8 cellular contexts compared by ENCODE assay signal in the genomic region with DNA sequence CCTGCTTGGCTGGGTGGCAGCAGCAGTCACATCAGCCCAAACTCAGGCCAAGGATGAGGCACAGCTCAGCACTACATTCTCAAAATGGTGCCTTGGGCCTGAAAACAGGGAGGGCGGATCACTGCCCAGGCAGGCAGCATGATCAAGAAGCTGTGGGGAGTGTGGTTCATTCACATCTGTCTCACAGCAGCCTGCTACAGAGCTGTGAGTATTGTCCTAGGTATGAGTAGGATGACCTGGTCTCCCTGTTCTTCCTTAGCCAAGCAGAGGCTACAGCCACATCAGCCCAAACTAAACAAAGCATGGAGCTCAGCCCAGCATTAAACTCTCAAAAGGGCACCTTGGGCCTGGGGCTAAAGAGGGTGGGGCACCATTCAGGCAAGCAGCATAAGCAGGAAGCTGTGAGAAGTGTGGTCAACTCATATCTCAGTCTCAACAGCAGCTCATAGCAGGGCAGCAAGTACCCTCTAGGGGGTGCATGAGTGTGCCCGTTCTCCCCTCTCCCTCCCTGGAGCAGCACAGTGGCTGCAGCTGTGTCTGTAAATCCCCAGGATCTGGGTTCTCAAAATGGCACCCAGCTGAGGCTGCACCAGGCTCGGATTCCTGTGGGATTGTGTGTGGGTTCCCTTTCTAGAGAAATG.
DNase-seq lines count a peak whose midpoint lies in the region; ATAC-seq, FAIRE-seq and TF ChIP-seq lines count a peak whose summit lies in the region.

No MANE protein-coding gene starts in this region.

- DNase-seq in GM12892 (ENCODE audit: insufficient read length) (peak; percentile 5), fibroblast of pulmonary artery (ENCODE audit: low read depth) (peak; percentile 25), NCI-H1105 treated with DMSO at 0.1 percent for 48 hours (lab: John Stamatoyannopoulos, UW) (no peak), C1 segment of cervical spinal cord (lab: John Stamatoyannopoulos, UW) (no peak)
- peak; percentile 54 for DNase-seq in activated CD4-positive, alpha-beta T cell treated with anti-CD3 and anti-CD28 coated beads, Interleukin-2, amount 10 ng/mL, durations not matched to agents 7 days and 5 days
- peak; percentile 27 to 38 for DNase-seq in stimulated activated CD4-positive, alpha-beta T cell treated with anti-CD3 and anti-CD28 coated beads, Interleukin-2, amount 100 ng/mL, for 24 hours

- peak; percentile 9 for FAIRE-seq in GM12892 (lab: Jason Lieb, UNC)

- H3K27me3 Mint-ChIP-seq in activated CD4-positive, alpha-beta T cell treated with anti-CD3 and anti-CD28 coated beads, Interleukin-2, amount 10 ng/mL, durations not matched to agents 7 days and 5 days: peaks cover 1% of the 10 kb centered on the region

- H3K36me3 ChIP-seq in KMS-11 (ENCODE audit: insufficient read depth): no peaks in the 10 kb centered on the region

- H3K27ac Mint-ChIP-seq in activated CD4-positive, alpha-beta T cell treated with anti-CD3 and anti-CD28 coated beads, Interleukin-2, amount 10 ng/mL, durations not matched to agents 7 days and 5 days: peak overlapping the region; percentile 82

- H3K36me3 Mint-ChIP-seq in activated CD4-positive, alpha-beta T cell treated with anti-CD3 and anti-CD28 coated beads, Interleukin-2, amount 10 ng/mL, durations not matched to agents 7 days and 5 days (ENCODE audit: low read depth): peaks cover 18% of the 10 kb centered on the region

- peaks cover 17% of the 10 kb centered on the region for H3K4me1 Mint-ChIP-seq in activated CD4-positive, alpha-beta T cell treated with anti-CD3 and anti-CD28 coated beads, Interleukin-2, amount 10 ng/mL, durations not matched to agents 7 days and 5 days

- CTCF ChIA-PET in activated CD4-positive, alpha-beta T cell treated with anti-CD3 and anti-CD28 coated beads, Interleukin-2, amount 10 ng/mL, durations not matched to agents 7 days and 5 days (lab: Charles Lee): interaction anchor here (0.7 to 2.2 kb wide), 17 partner anchors 9 to 249 kb away, joined by 3 to 10 read pairs (median 4); no protein-coding TSS in a partner anchor

- POLR2A ChIA-PET in activated CD4-positive, alpha-beta T cell treated with anti-CD3 and anti-CD28 coated beads, Interleukin-2, amount 10 ng/mL, durations not matched to agents 7 days and 5 days (lab: Charles Lee): no interaction called here

- H3K27me3 ChIP-seq in KMS-11 (ENCODE audit: insufficient read depth, low read depth): no peaks in the 10 kb centered on the region

- no peaks in the 10 kb centered on the region for H4K20me1 ChIP-seq in KMS-11 (ENCODE audit: insufficient read depth)

- no peak for TF ChIP-seq POLR2A in GM12892 (IDR thresholded peaks at IDR 0.05; ENCODE audit: low read depth, low read length)

- H3K27ac ChIP-seq in KMS-11: no peak overlapping the region

- no peaks in the 10 kb centered on the region for H3K79me2 ChIP-seq in KMS-11 (ENCODE audit: insufficient read depth, low read depth)

- ATAC-seq in GM21825 (IDR thresholded peaks at IDR 0.05; ENCODE audit: unreplicated experiment): peak; percentile 96

- H3K4me3 ChIP-seq in KMS-11 (IDR thresholded peaks at IDR 0.05; ENCODE audit: insufficient read depth, low read depth, low read length) (no peak overlapping the region), fibroblast of pulmonary artery (replicated peaks; ENCODE audit: low read depth, low read length) (no peak overlapping the region)

- TF ChIP-seq CTCF in KMS-11 (conservative IDR thresholded peaks at IDR 0.05; ENCODE audit: low read depth, low read length) (peak; percentile 32; the same call in 1 of the 2 replicates), fibroblast of pulmonary artery (IDR thresholded peaks at IDR 0.05; ENCODE audit: low read length, missing control alignments) (peak; percentile 37)

- no peak overlapping the region for H3K4me3 Mint-ChIP-seq in activated CD4-positive, alpha-beta T cell treated with anti-CD3 and anti-CD28 coated beads, Interleukin-2, amount 10 ng/mL, durations not matched to agents 7 days and 5 days

- no peaks in the 10 kb centered on the region for H3K4me1 ChIP-seq in KMS-11 (ENCODE audit: low read depth, poor library complexity, severe bottlenecking)

- H3K9me3 Mint-ChIP-seq in activated CD4-positive, alpha-beta T cell treated with anti-CD3 and anti-CD28 coated beads, Interleukin-2, amount 10 ng/mL, durations not matched to agents 7 days and 5 days: peaks cover 24% of the 10 kb centered on the region

- H3K9ac ChIP-seq in KMS-11: no peak overlapping the region

- H3K4me2 ChIP-seq in KMS-11: no peak overlapping the region

- 0 out of 2 replicates have a peak overlapping the region, but pooled peaks have one; percentile 12 for H2AFZ ChIP-seq in KMS-11 (ENCODE audit: low read depth)

Comparison
In these comparisons a context has a peak if more than half of its experiments do, and no peak if none do; other contexts are left out.
1. DNase-seq: peak in GM12892 (single experiment), activated CD4-positive, alpha-beta T cell treated with anti-CD3 and anti-CD28 coated beads, Interleukin-2, amount 10 ng/mL, durations not matched to agents 7 days and 5 days (single experiment), fibroblast of pulmonary artery (single experiment) and stimulated activated CD4-positive, alpha-beta T cell treated with anti-CD3 and anti-CD28 coated beads, Interleukin-2, amount 100 ng/mL, for 24 hours (2 of 2); none in NCI-H1105 treated with DMSO at 0.1 percent for 48 hours (single experiment) and C1 segment of cervical spinal cord (0 of 14).